ENCODE assay signal across 15 cellular contexts in the genomic region with DNA sequence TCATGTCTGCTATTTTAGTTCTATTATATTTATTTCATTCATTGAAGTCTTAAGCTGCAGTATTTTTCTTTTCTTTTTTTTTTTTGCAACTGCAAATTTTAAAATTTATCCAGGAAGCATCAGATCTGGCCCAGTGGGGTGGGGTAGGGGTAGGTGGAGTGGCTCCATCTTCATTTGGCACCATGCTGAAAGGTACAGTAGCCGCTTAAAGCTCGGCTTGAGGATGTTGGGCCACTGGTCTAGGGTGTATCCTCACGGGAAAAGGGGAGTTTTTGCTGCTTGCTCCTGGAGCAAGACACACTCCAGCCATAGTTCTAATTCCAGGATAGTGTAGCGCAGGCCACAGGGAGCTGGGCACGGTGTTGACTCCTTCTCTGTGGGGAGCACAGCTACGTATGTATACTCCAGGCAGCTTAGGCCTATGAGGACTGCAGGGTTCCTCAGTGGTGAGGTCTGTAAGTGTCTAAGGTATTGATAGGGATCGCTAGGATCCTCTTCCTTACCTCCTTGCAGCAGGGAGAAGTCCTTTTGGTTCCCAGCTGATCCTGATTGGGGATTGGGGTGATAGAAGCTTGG. TPM values are rescaled to one million over a fixed set of nuclear protein-coding genes. Genes with fewer than 3 reads are reported as not detected.
DNase-seq lines count a peak whose midpoint lies in the region; ATAC-seq and TF ChIP-seq lines count a peak whose summit lies in the region.
"Had no signal": no experiment of that assay in that cellular context is flagged by ENCODE, and none has a peak within 500 bp of the region (broad histone marks: within the 10 kb centered on the region; RNA-seq: fewer than 3 reads in every experiment).

No MANE protein-coding gene starts in this region.

- peaks cover 8% of the 10 kb centered on the region for H3K9me3 Mint-ChIP-seq in CD8-positive, alpha-beta T cell

- H3K4me1 Mint-ChIP-seq in CD8-positive, alpha-beta T cell (ENCODE audit: low read depth) = peaks cover 40% of the 10 kb centered on the region
- H3K4me1 Mint-ChIP-seq: mesothelial cell of epicardium had no signal

- H3F3A ChIP-seq in DOHH2 (ENCODE audit: control insufficient read depth, insufficient read depth) = peaks cover 12% of the 10 kb centered on the region

- WGBS in body of pancreas, 2 donors = 71 to 87% methylated on average over 7 of the region's 7 CpGs

- no peaks in the 10 kb centered on the region for H3K27me3 Mint-ChIP-seq in CD8-positive, alpha-beta T cell (ENCODE audit: low read depth)

- H3K27ac ChIP-seq in DOHH2 (ENCODE audit: low read depth, low read length) = peak overlapping the region; percentile 50
- peak overlapping the region in 3 of 4 donors; percentile 19 to 77 (median 37) for H3K27ac ChIP-seq in body of pancreas
- H3K27ac ChIP-seq in CD8-positive, alpha-beta T cell (ENCODE audit: low read depth, low read length) = no peak overlapping the region

- no peak for DNase-seq in body of pancreas
- no peak for DNase-seq in CD8-positive, alpha-beta T cell
- no peak for DNase-seq in KG1 (lab: John Stamatoyannopoulos, UW)
- DNase-seq in stimulated activated CD8-positive, alpha-beta memory T cell treated with anti-CD3 and anti-CD28 coated beads, Interleukin-4, amount 100 ng/mL, for 48 hours = no peak
- DNase-seq: activated T-cell treated with anti-CD3 and anti-CD28 coated beads for 4 hours, NCI-H2029, T-helper 9 cell, transverse colon had no signal

- POLR2A ChIA-PET in CD8-positive, alpha-beta T cell (lab: Charles Lee) = no interaction called here

- no peaks in the 10 kb centered on the region for H3K27me3 ChIP-seq in DOHH2 (ENCODE audit: control insufficient read depth, low read length)
- no peaks in the 10 kb centered on the region for H3K27me3 ChIP-seq in body of pancreas
- H3K27me3 ChIP-seq in CD8-positive, alpha-beta T cell (ENCODE audit: insufficient read depth, low read length) = no peaks in the 10 kb centered on the region
- H3K27me3 ChIP-seq: transverse colon had no signal

- CTCF ChIA-PET in CD8-positive, alpha-beta T cell (lab: Charles Lee) = interaction anchor here (1.0 kb wide), 1 partner anchor 172 kb away, joined by 3 read pairs; no protein-coding TSS in a partner anchor

- peak overlapping the region; percentile 64 for H3K4me2 ChIP-seq in DOHH2 (ENCODE audit: low read length)

- H3K9me3 ChIP-seq in DOHH2 (ENCODE audit: control insufficient read depth, insufficient read depth, low read length) (no peaks in the 10 kb centered on the region), body of pancreas (no peaks in the 10 kb centered on the region)
- H3K9me3 ChIP-seq in CD8-positive, alpha-beta T cell (ENCODE audit: low read length) = no peaks in the 10 kb centered on the region

- H3K4me1 ChIP-seq in DOHH2 (ENCODE audit: control insufficient read depth, low read length) (peaks cover 49% of the 10 kb centered on the region), body of pancreas (peaks cover 21% of the 10 kb centered on the region)
- no peaks in the 10 kb centered on the region for H3K4me1 ChIP-seq in CD8-positive, alpha-beta T cell (ENCODE audit: insufficient read depth, low read length)

- peak overlapping the region; percentile 38 for H3K4me3 ChIP-seq in DOHH2 (ENCODE audit: low read length)
- no peak overlapping the region for H3K4me3 ChIP-seq in body of pancreas
- H3K4me3 ChIP-seq in CD8-positive, alpha-beta T cell (ENCODE audit: low read depth, low read length) = no peak overlapping the region
- H3K4me3 ChIP-seq: transverse colon had no signal

- H3K36me3 ChIP-seq in DOHH2 (ENCODE audit: control insufficient read depth, low read length) = no peaks in the 10 kb centered on the region
- no peaks in the 10 kb centered on the region for H3K36me3 ChIP-seq in body of pancreas (replicated peaks in 1 of 2; ENCODE audit: insufficient read depth in 1 of 2, low read depth in 2 of 2)
- H3K36me3 ChIP-seq in CD8-positive, alpha-beta T cell (ENCODE audit: insufficient read depth, low read length) = no peaks in the 10 kb centered on the region
- H3K36me3 ChIP-seq: transverse colon had no signal

- no peak overlapping the region for H3K4me3 Mint-ChIP-seq in CD8-positive, alpha-beta T cell
- H3K4me3 Mint-ChIP-seq: CD14-positive monocyte, mesothelial cell of epicardium had no signal

- H3K36me3 Mint-ChIP-seq in CD8-positive, alpha-beta T cell = peaks cover 18% of the 10 kb centered on the region

- no peaks in the 10 kb centered on the region for H3K9me2 ChIP-seq in DOHH2 (replicated peaks; ENCODE audit: control insufficient read depth, low read length)

- TF ChIP-seq CTCF in DOHH2 (IDR thresholded peaks at IDR 0.05; ENCODE audit: low read depth, low read length, poor library complexity, severe bottlenecking) = no peak
- no peak for TF ChIP-seq CTCF in body of pancreas (IDR thresholded peaks at IDR 0.05)
- no peak for TF ChIP-seq CTCF in CD8-positive, alpha-beta T cell (IDR thresholded peaks at IDR 0.05)

- no peak for TF ChIP-seq POLR2A in body of pancreas (IDR thresholded peaks at IDR 0.05)

- H4K20me1 ChIP-seq in DOHH2 (ENCODE audit: control insufficient read depth, insufficient read depth, low read depth, low read length) = peaks cover 5% of the 10 kb centered on the region; the same call in 1 of the 2 replicates

- intact Hi-C loops in body of pancreas (cut with DNase I) = no loop called here
- intact Hi-C loops in CD8-positive, alpha-beta T cell (cut with DNase I, micrococcal nuclease) = no loop called here

- peak; percentile 37 for ATAC-seq in GM19035 (IDR thresholded peaks at IDR 0.05; ENCODE audit: unreplicated experiment)
- peak; percentile 43 for ATAC-seq in HG03432 (IDR thresholded peaks at IDR 0.05; ENCODE audit: unreplicated experiment)
- no peak for ATAC-seq in body of pancreas
- ATAC-seq in CD8-positive, alpha-beta T cell = no peak
- no peak for ATAC-seq in HG02884 (IDR thresholded peaks at IDR 0.05; ENCODE audit: unreplicated experiment)
- ATAC-seq: sciatic nerve had no signal

- no peak overlapping the region for H3K27ac Mint-ChIP-seq in CD8-positive, alpha-beta T cell
- H3K27ac Mint-ChIP-seq: mesothelial cell of epicardium had no signal

- peaks cover 94% of the 10 kb centered on the region for H3K79me2 ChIP-seq in DOHH2 (ENCODE audit: control insufficient read depth, low read length)

RNA-seq across cellular contexts. Expression of a gene that starts 22.7 kb away (rescaled TPM):
- total RNA-seq in body of pancreas = 10 to 100 TPM; 27.0 to 49.4 TPM
- 10 to 100 TPM; 30.8 to 35.0 TPM for total RNA-seq in CD8-positive, alpha-beta T cell

Comparison
In these comparisons a context has a peak if more than half of its experiments do, and no peak if none do; other contexts are left out.
1. ATAC-seq: peak in GM19035 (single experiment) and HG03432 (single experiment); none in body of pancreas (single experiment), CD8-positive, alpha-beta T cell (single experiment) and HG02884 (single experiment).